In the genomic region with DNA sequence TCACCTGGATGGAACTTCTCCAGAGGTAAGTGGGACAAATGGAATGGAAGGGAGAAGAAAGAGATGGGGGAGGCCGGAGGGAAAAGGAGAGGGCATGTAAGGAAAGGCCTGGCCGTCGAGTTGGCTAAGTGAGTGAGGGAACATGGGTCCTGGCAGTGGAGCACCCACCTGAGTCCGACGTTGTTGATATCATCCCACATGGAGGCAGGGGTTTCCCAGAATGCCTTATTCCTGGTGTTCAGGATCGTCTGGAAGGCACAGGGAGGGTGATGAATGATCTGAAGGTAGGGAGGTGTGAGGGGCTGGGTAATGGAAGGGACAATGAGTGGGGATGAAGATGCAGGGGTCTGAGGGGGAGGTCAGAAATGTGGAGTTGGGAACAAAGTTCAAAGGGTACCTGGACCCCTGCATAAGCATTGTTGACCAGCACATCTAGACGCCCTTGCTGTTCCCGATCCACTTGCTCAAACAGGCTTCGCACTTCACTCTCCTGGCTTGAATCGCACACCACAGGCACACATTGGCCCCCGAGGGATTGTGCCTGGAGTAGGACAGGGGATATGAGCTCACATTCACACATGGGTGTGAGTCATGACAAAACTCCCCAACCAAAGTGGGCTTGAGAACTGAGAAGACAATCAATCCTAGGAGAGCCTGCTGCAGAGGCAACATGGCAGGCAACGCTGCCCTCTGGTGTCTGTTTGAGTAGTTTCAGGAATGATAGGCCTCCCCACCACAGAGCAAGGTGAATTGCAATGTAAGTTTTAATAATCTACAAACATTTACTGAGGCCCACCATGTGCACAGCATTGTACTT, we compare ENCODE assay signal across 8 cellular contexts. TPM values are rescaled to one million over a fixed set of nuclear protein-coding genes. Genes with fewer than 3 reads are reported as not detected.
DNase-seq lines count a peak whose midpoint lies in the region; ATAC-seq and TF ChIP-seq lines count a peak whose summit lies in the region.

No MANE protein-coding gene starts in this region.

- intact Hi-C loops in A673 (cut with micrococcal nuclease; ENCODE audit: unreplicated experiment): loop anchor here (1.0 to 5.0 kb wide), 3 partner anchors 53 to 282 kb away; no protein-coding TSS in a partner anchor
- intact Hi-C loops in activated CD4-positive, alpha-beta T cell treated with anti-CD3 and anti-CD28 coated beads, Interleukin-2, amount 10 ng/mL, durations not matched to agents 24 days and 14 days (cut with micrococcal nuclease): loop anchor here (1.0 to 2.0 kb wide), 3 partner anchors 22 to 80 kb away; partner anchors contain the start of gene MDP1
- intact Hi-C loops in dendritic cell treated with granulocyte-macrophage colony-stimulating factor and Interleukin-4, amounts not matched to agents 40 ng/mL and 50 ng/mL, for 4 days (cut with micrococcal nuclease): loop anchor here (1.0 kb wide), 2 partner anchors 17 to 53 kb away; no protein-coding TSS in a partner anchor

- no peaks in the 10 kb centered on the region for H3K4me1 ChIP-seq in A673 (ENCODE audit: insufficient read depth, low read length, poor library complexity, severe bottlenecking)

- H3K27me3 Mint-ChIP-seq in activated CD4-positive, alpha-beta T cell treated with anti-CD3 and anti-CD28 coated beads, Interleukin-2, amount 10 ng/mL, durations not matched to agents 24 days and 14 days: peaks cover 2% of the 10 kb centered on the region
- no peaks in the 10 kb centered on the region for H3K27me3 Mint-ChIP-seq in dendritic cell treated with granulocyte-macrophage colony-stimulating factor and Interleukin-4, amounts not matched to agents 40 ng/mL and 50 ng/mL, for 4 days

- H3K4me3 Mint-ChIP-seq in activated CD4-positive, alpha-beta T cell treated with anti-CD3 and anti-CD28 coated beads, Interleukin-2, amount 10 ng/mL, durations not matched to agents 24 days and 14 days: peak overlapping the region; percentile 16
- H3K4me3 Mint-ChIP-seq in dendritic cell treated with granulocyte-macrophage colony-stimulating factor and Interleukin-4, amounts not matched to agents 40 ng/mL and 50 ng/mL, for 4 days: no peak overlapping the region

- POLR2A ChIA-PET in A673 (lab: Charles Lee; ENCODE audit: low non-redundant PET): no interaction called here

- BruUV-seq in A673 (replicated peaks; lab: Mats Ljungman, UMichigan): no TSS peak

- H3K4me1 Mint-ChIP-seq in activated CD4-positive, alpha-beta T cell treated with anti-CD3 and anti-CD28 coated beads, Interleukin-2, amount 10 ng/mL, durations not matched to agents 24 days and 14 days: peaks cover 36% of the 10 kb centered on the region
- H3K4me1 Mint-ChIP-seq in dendritic cell treated with granulocyte-macrophage colony-stimulating factor and Interleukin-4, amounts not matched to agents 40 ng/mL and 50 ng/mL, for 4 days (ENCODE audit: low read depth): peaks cover 38% of the 10 kb centered on the region

- no peak overlapping the region for H3K27ac ChIP-seq in A673 (ENCODE audit: low read depth, low read length, poor library complexity, severe bottlenecking)

- peaks cover under 1% of the 10 kb centered on the region for H3K36me3 ChIP-seq in A673 (ENCODE audit: insufficient read depth, low read length, poor library complexity, severe bottlenecking)

- CTCF ChIA-PET in A673 (lab: Charles Lee): interaction anchor here (0.5 to 2.2 kb wide), 10 partner anchors 11 to 238 kb away, joined by 3 to 36 read pairs (median 4); partner anchors contain the start of genes CIDEB, RABGGTA and TINF2

- H3K36me3 Mint-ChIP-seq in activated CD4-positive, alpha-beta T cell treated with anti-CD3 and anti-CD28 coated beads, Interleukin-2, amount 10 ng/mL, durations not matched to agents 24 days and 14 days (ENCODE audit: low read depth): peaks cover 28% of the 10 kb centered on the region
- H3K36me3 Mint-ChIP-seq in dendritic cell treated with granulocyte-macrophage colony-stimulating factor and Interleukin-4, amounts not matched to agents 40 ng/mL and 50 ng/mL, for 4 days (ENCODE audit: low read depth): peaks cover 72% of the 10 kb centered on the region

- TF ChIP-seq CTCF in A673 (conservative IDR thresholded peaks at IDR 0.05; ENCODE audit: low read depth, low read length): peak; percentile 76

- H3K9me3 ChIP-seq in A673 (ENCODE audit: low read depth, low read length, poor library complexity, severe bottlenecking): no peaks in the 10 kb centered on the region

- H3K4me3 ChIP-seq in A673 (ENCODE audit: low read depth, low read length, poor library complexity, severe bottlenecking): no peak overlapping the region

- no peaks in the 10 kb centered on the region for H3K9me3 Mint-ChIP-seq in activated CD4-positive, alpha-beta T cell treated with anti-CD3 and anti-CD28 coated beads, Interleukin-2, amount 10 ng/mL, durations not matched to agents 24 days and 14 days
- no peaks in the 10 kb centered on the region for H3K9me3 Mint-ChIP-seq in dendritic cell treated with granulocyte-macrophage colony-stimulating factor and Interleukin-4, amounts not matched to agents 40 ng/mL and 50 ng/mL, for 4 days

- DNase-seq in A673 (ENCODE audit: low spot score) (peak; percentile 87), NCI-H2227 treated with DMSO at 0.1 percent for 48 hours (lab: John Stamatoyannopoulos, UW) (peak; percentile 29), lung microvascular endothelial cell (ENCODE audit: low read depth in 2 of 2) (peak; percentile 89 to 97)
- peak; percentile 91 for DNase-seq in activated CD4-positive, alpha-beta T cell treated with anti-CD3 and anti-CD28 coated beads, Interleukin-2, amount 10 ng/mL, durations not matched to agents 24 days and 14 days
- peak; percentile 51 to 57 for DNase-seq in stimulated activated CD8-positive, alpha-beta memory T cell treated with anti-CD3 and anti-CD28 coated beads, Interleukin-15, amount 100 ng/mL, for 48 hours (ENCODE audit: low read depth in 2 of 2)

- H3K27me3 ChIP-seq in A673 (replicated peaks; ENCODE audit: insufficient read depth, low read depth, low read length, poor library complexity): no peaks in the 10 kb centered on the region

- peak; percentile 69 for ATAC-seq in GM18499 (IDR thresholded peaks at IDR 0.05; ENCODE audit: insufficient read depth, unreplicated experiment)
- peak; percentile 40 for ATAC-seq in HG03108 (IDR thresholded peaks at IDR 0.05; ENCODE audit: unreplicated experiment)

- H3K27ac Mint-ChIP-seq in activated CD4-positive, alpha-beta T cell treated with anti-CD3 and anti-CD28 coated beads, Interleukin-2, amount 10 ng/mL, durations not matched to agents 24 days and 14 days: peak overlapping the region; percentile 83
- peak overlapping the region; percentile 64 for H3K27ac Mint-ChIP-seq in dendritic cell treated with granulocyte-macrophage colony-stimulating factor and Interleukin-4, amounts not matched to agents 40 ng/mL and 50 ng/mL, for 4 days

RNA-seq across cellular contexts. Expression of gene DHRS1, which starts 3.0 kb away (rescaled TPM):
- 13.3 and 14.5 TPM in 2 replicates for total RNA-seq in A673 (2021)
- total RNA-seq in activated CD4-positive, alpha-beta T cell treated with anti-CD3 and anti-CD28 coated beads, Interleukin-2, amount 10 ng/mL, durations not matched to agents 24 days and 14 days: 10.1 and 10.3 TPM in 2 replicates
- total RNA-seq in lung microvascular endothelial cell: 6.3 and 8.7 TPM in 2 replicates

RNA-seq across cellular contexts. Expression of gene NOP9, which starts 3.1 kb away (rescaled TPM):
- total RNA-seq in A673 (2021) (34.0 and 37.1 TPM in 2 replicates), lung microvascular endothelial cell (15.7 and 20.4 TPM in 2 replicates)
- 48.3 and 52.2 TPM in 2 replicates for total RNA-seq in activated CD4-positive, alpha-beta T cell treated with anti-CD3 and anti-CD28 coated beads, Interleukin-2, amount 10 ng/mL, durations not matched to agents 24 days and 14 days

RNA-seq across cellular contexts. Expression of gene CIDEB, which starts 11.2 kb away (rescaled TPM):
- total RNA-seq in A673 (2021) (0.42 TPM in 1 of 2 replicates, not detected in the other), lung microvascular endothelial cell (1.3 and 2.6 TPM in 2 replicates)
- 21.8 and 22.2 TPM in 2 replicates for total RNA-seq in activated CD4-positive, alpha-beta T cell treated with anti-CD3 and anti-CD28 coated beads, Interleukin-2, amount 10 ng/mL, durations not matched to agents 24 days and 14 days

RNA-seq across cellular contexts. Expression of gene LTB4R2, which starts 13.4 kb away (rescaled TPM):
- total RNA-seq in A673 (2021): 7.6 and 9.0 TPM in 2 replicates
- 9.6 and 11.0 TPM in 2 replicates for total RNA-seq in activated CD4-positive, alpha-beta T cell treated with anti-CD3 and anti-CD28 coated beads, Interleukin-2, amount 10 ng/mL, durations not matched to agents 24 days and 14 days
- 2.0 and 2.8 TPM in 2 replicates for total RNA-seq in lung microvascular endothelial cell

RNA-seq across cellular contexts. Expression of gene LTB4R, which starts 14.8 kb away (rescaled TPM):
- 6.6 and 8.9 TPM in 2 replicates for total RNA-seq in A673 (2021)
- 12.2 and 14.2 TPM in 2 replicates for total RNA-seq in activated CD4-positive, alpha-beta T cell treated with anti-CD3 and anti-CD28 coated beads, Interleukin-2, amount 10 ng/mL, durations not matched to agents 24 days and 14 days
- 2.0 and 2.2 TPM in 2 replicates for total RNA-seq in lung microvascular endothelial cell

Comparison
In these comparisons a context has a peak if more than half of its experiments do, and no peak if none do; other contexts are left out.
1. DNase-seq: peak in every context shown above with its lines; median percentile 93 in lung microvascular endothelial cell; 91 in activated CD4-positive, alpha-beta T cell treated with anti-CD3 and anti-CD28 coated beads, Interleukin-2, amount 10 ng/mL, durations not matched to agents 24 days and 14 days; 87 in A673; 54 in stimulated activated CD8-positive, alpha-beta memory T cell treated with anti-CD3 and anti-CD28 coated beads, Interleukin-15, amount 100 ng/mL, for 48 hours; 29 in NCI-H2227 treated with DMSO at 0.1 percent for 48 hours.